8 cellular contexts compared by ENCODE assay signal in the genomic region with DNA sequence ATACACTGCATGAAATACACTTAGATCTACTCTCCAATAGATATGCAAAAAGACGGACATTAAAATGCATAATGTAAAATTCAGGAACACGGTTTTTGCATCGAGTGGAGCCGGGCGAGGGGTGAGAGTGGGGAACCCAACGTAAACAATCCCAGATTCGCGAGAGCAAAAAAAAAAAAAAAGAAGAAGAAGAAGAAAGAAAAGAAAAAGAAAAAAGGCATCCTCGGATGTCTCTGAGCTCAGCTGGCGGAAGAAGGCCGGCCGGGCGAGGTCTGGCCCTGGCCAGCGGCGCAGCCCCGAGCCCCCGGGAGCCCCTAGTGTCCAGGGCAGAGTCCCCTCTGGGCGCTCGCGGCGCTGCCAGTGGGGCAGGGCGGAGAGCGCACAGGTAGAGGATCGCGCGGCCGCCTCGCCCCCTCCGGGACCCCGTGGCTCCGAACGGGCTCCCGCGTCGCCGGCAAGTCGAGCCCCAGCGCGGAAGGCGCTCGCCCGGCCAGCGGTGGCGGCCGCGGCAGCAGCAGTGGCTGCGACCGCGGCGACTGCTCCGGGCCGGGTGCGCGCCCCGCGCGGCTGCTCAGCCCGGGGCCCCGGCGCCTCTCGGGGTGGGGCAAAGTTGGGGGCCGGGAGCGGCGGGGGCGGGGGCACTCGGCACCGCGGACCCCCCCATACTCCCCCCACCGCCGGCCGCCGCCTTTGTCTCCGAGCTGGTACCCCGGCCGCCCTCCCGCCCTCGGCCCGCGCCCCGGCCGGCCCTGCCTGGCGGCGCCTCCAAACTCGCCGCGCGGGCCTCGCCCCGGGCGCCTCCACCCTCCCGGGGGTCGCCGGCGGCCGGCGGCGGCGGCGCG. TPM values are rescaled to one million over a fixed set of nuclear protein-coding genes. Genes with fewer than 3 reads are reported as not detected.
DNase-seq lines count a peak whose midpoint lies in the region; ATAC-seq, FAIRE-seq and TF ChIP-seq lines count a peak whose summit lies in the region.

No MANE protein-coding gene starts in this region.

- no peak for TF ChIP-seq CTCF in CD8-positive, alpha-beta T cell (IDR thresholded peaks at IDR 0.05)
- peak in 4 of 5 experiments; percentile 15 to 41 (median 32) for TF ChIP-seq CTCF in gastrocnemius medialis (IDR thresholded peaks at IDR 0.05 in 4 of 5, conservative IDR thresholded peaks at IDR 0.05 in 1 of 5)

- intact Hi-C loops in CD8-positive, alpha-beta T cell (cut with DNase I, micrococcal nuclease), result no loop called here
- intact Hi-C loops in left ventricle myocardium superior (cut with micrococcal nuclease), result loop anchor here (2.0 to 10.0 kb wide), 2 partner anchors 73 to 223 kb away; no protein-coding TSS in a partner anchor
- intact Hi-C loops in gastrocnemius medialis (cut with DNase I; ENCODE audit: low total_unique reads), result no loop called here

- peak overlapping the region; percentile 86 for H3K4me3 Mint-ChIP-seq in CD8-positive, alpha-beta T cell
- H3K4me3 Mint-ChIP-seq in activated CD8-positive, alpha-beta T cell treated with anti-CD3 and anti-CD28 coated beads, Interleukin-2, amount 10 ng/mL, durations not matched to agents 7 days and 5 days, result peak overlapping the region; percentile 76

- peaks cover 60% of the 10 kb centered on the region for H3K27me3 Mint-ChIP-seq in CD8-positive, alpha-beta T cell (ENCODE audit: low read depth)
- peaks cover 60% of the 10 kb centered on the region for H3K27me3 Mint-ChIP-seq in activated CD8-positive, alpha-beta T cell treated with anti-CD3 and anti-CD28 coated beads, Interleukin-2, amount 10 ng/mL, durations not matched to agents 7 days and 5 days (ENCODE audit: low read depth)

- no peaks in the 10 kb centered on the region for H3K36me3 ChIP-seq in CD8-positive, alpha-beta T cell (ENCODE audit: insufficient read depth, low read length)
- no peaks in the 10 kb centered on the region for H3K36me3 ChIP-seq in gastrocnemius medialis

- POLR2A ChIA-PET in CD8-positive, alpha-beta T cell (lab: Charles Lee), result no interaction called here
- POLR2A ChIA-PET in activated CD8-positive, alpha-beta T cell treated with anti-CD3 and anti-CD28 coated beads, Interleukin-2, amount 10 ng/mL, durations not matched to agents 7 days and 5 days (lab: Charles Lee), result no interaction called here

- no peak overlapping the region for H3K27ac ChIP-seq in CD8-positive, alpha-beta T cell (ENCODE audit: low read depth, low read length)
- peak overlapping the region; percentile 95 to 99 (median 99) for H3K27ac ChIP-seq in gastrocnemius medialis

- peaks cover 7% of the 10 kb centered on the region for H3K27me3 ChIP-seq in CD8-positive, alpha-beta T cell (ENCODE audit: insufficient read depth, low read length)
- H3K27me3 ChIP-seq in gastrocnemius medialis, result peaks cover 0 to 8% (median 0%) of the 10 kb centered on the region in 3 donors

- CTCF ChIA-PET in CD8-positive, alpha-beta T cell (lab: Charles Lee), result no interaction called here
- CTCF ChIA-PET in activated CD8-positive, alpha-beta T cell treated with anti-CD3 and anti-CD28 coated beads, Interleukin-2, amount 10 ng/mL, durations not matched to agents 7 days and 5 days (lab: Charles Lee), result no interaction called here

- peak; percentile 39 for FAIRE-seq in GM19239 (lab: Jason Lieb, UNC)

- no peak overlapping the region for H3K4me3 ChIP-seq in CD8-positive, alpha-beta T cell (ENCODE audit: low read depth, low read length)
- H3K4me3 ChIP-seq in gastrocnemius medialis, result peak overlapping the region; percentile 51 to 75 (median 72)

- ATAC-seq in CD8-positive, alpha-beta T cell, result no peak
- ATAC-seq in HG03280 (IDR thresholded peaks at IDR 0.05; ENCODE audit: unreplicated experiment), result peak; percentile 43
- peak; percentile 61 for ATAC-seq in activated CD8-positive, alpha-beta T cell treated with anti-CD3 and anti-CD28 coated beads, Interleukin-2, amount 10 ng/mL, durations not matched to agents 7 days and 5 days
- peak; percentile 58 for ATAC-seq in left ventricle myocardium superior
- ATAC-seq in gastrocnemius medialis, result peak; percentile 13 to 24

- no peak overlapping the region for H3K27ac Mint-ChIP-seq in CD8-positive, alpha-beta T cell
- peak overlapping the region; percentile 34 for H3K27ac Mint-ChIP-seq in activated CD8-positive, alpha-beta T cell treated with anti-CD3 and anti-CD28 coated beads, Interleukin-2, amount 10 ng/mL, durations not matched to agents 7 days and 5 days

- no peaks in the 10 kb centered on the region for H3K36me3 Mint-ChIP-seq in CD8-positive, alpha-beta T cell
- no peaks in the 10 kb centered on the region for H3K36me3 Mint-ChIP-seq in activated CD8-positive, alpha-beta T cell treated with anti-CD3 and anti-CD28 coated beads, Interleukin-2, amount 10 ng/mL, durations not matched to agents 7 days and 5 days (ENCODE audit: low read depth)

- in situ Hi-C loops in gastrocnemius medialis (cut with MboI; ENCODE audit: low sequenced_read_pairs in 4 of 4), result loop anchor here in 3 of 4 donors (10.0 to 25.0 kb wide), 2 partner anchors 220 to 223 kb away; no protein-coding TSS in a partner anchor

- no peaks in the 10 kb centered on the region for H3K9me3 Mint-ChIP-seq in CD8-positive, alpha-beta T cell
- H3K9me3 Mint-ChIP-seq in activated CD8-positive, alpha-beta T cell treated with anti-CD3 and anti-CD28 coated beads, Interleukin-2, amount 10 ng/mL, durations not matched to agents 7 days and 5 days (ENCODE audit: insufficient read depth), result no peaks in the 10 kb centered on the region

- TF ChIP-seq POLR2A in gastrocnemius medialis (IDR thresholded peaks at IDR 0.05), result peak; percentile 51 to 75

- H3K4me1 ChIP-seq in CD8-positive, alpha-beta T cell (ENCODE audit: insufficient read depth, low read length), result no peaks in the 10 kb centered on the region
- peaks cover 43 to 64% of the 10 kb centered on the region in 2 donors for H3K4me1 ChIP-seq in gastrocnemius medialis

- H3K4me1 Mint-ChIP-seq in CD8-positive, alpha-beta T cell (ENCODE audit: low read depth), result peaks cover 18% of the 10 kb centered on the region
- H3K4me1 Mint-ChIP-seq in activated CD8-positive, alpha-beta T cell treated with anti-CD3 and anti-CD28 coated beads, Interleukin-2, amount 10 ng/mL, durations not matched to agents 7 days and 5 days (ENCODE audit: low read depth), result peaks cover 32% of the 10 kb centered on the region

- no peak for DNase-seq in CD8-positive, alpha-beta T cell
- DNase-seq in GM19239 (ENCODE audit: insufficient read length, low spot score), result peak; percentile 63
- DNase-seq in activated CD8-positive, alpha-beta T cell treated with anti-CD3 and anti-CD28 coated beads, Interleukin-2, amount 10 ng/mL, durations not matched to agents 7 days and 5 days, result no peak
- DNase-seq in left ventricle myocardium superior, result peak; percentile 71
- DNase-seq in gastrocnemius medialis, result no peak
- no peak for DNase-seq in Kasumi-1 (lab: John Stamatoyannopoulos, UW)
- no peak for DNase-seq in GF-D8 (lab: John Stamatoyannopoulos, UW)

- H3K9me3 ChIP-seq in CD8-positive, alpha-beta T cell (ENCODE audit: low read length), result no peaks in the 10 kb centered on the region
- H3K9me3 ChIP-seq in gastrocnemius medialis, result no peaks in the 10 kb centered on the region

RNA-seq across cellular contexts. Expression of gene ZFHX3, which starts 9.7 kb away (rescaled TPM):
- total RNA-seq in CD8-positive, alpha-beta T cell, result under 1 TPM; 0.22 to 0.33 TPM
- 1 to 10 TPM; 2.5 to 2.9 TPM for total RNA-seq in activated CD8-positive, alpha-beta T cell treated with anti-CD3 and anti-CD28 coated beads, Interleukin-2, amount 10 ng/mL, durations not matched to agents 7 days and 5 days
- total RNA-seq in left ventricle myocardium superior, result 8.1 TPM
- total RNA-seq in gastrocnemius medialis, result 10 to 100 TPM; 14.0 to 28.5 (median 27.3) TPM

Comparison
In these comparisons a context has a peak if more than half of its experiments do, and no peak if none do; other contexts are left out.
1. DNase-seq: peak in GM19239 (single experiment) and left ventricle myocardium superior (single experiment); none in CD8-positive, alpha-beta T cell (0 of 7), activated CD8-positive, alpha-beta T cell treated with anti-CD3 and anti-CD28 coated beads, Interleukin-2, amount 10 ng/mL, durations not matched to agents 7 days and 5 days (single experiment), gastrocnemius medialis (0 of 2), Kasumi-1 (0 of 2) and GF-D8 (single experiment).